ENCODE assay signal across 1 cellular context in the genomic region with DNA sequence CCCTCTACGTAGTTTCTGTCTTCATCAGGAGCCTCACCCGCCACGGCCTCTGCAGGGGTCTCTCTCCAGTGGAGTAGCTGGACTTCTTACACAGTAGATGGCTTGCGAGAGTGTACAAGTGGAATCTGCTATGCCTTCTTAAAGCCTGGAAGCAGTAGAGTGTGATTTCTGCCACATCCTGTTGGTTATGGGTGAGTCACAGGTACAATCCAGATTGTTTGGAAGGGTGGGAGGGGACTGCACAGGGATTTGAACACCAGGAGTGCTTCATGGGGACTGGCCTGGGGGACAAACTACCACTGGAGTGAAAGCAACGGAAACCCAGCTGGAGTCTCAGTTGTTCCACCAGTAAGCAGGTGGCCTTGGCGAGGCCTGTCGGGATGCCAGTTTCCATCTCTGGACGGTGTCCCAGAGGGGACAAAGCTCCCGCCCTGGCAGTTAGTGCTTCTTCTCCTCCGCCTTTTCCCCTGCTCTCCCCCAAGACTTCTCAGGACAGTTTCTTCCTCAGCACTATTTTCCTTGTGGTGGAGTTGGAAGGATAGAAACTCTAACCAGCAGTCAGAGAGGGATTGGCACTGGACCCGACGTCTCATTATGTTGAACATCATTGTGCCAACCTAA.
TF ChIP-seq lines count a peak whose summit lies in the region.

No MANE protein-coding gene starts in this region.

TF ChIP-seq in SK-N-SH treated with all-trans-retinoic acid at 6 μM for 48 hours, 23 proteins besides CTCF, POLR2A, EP300 and RAD21 (continued from another document):
- TF ChIP-seq, protein P1, sequence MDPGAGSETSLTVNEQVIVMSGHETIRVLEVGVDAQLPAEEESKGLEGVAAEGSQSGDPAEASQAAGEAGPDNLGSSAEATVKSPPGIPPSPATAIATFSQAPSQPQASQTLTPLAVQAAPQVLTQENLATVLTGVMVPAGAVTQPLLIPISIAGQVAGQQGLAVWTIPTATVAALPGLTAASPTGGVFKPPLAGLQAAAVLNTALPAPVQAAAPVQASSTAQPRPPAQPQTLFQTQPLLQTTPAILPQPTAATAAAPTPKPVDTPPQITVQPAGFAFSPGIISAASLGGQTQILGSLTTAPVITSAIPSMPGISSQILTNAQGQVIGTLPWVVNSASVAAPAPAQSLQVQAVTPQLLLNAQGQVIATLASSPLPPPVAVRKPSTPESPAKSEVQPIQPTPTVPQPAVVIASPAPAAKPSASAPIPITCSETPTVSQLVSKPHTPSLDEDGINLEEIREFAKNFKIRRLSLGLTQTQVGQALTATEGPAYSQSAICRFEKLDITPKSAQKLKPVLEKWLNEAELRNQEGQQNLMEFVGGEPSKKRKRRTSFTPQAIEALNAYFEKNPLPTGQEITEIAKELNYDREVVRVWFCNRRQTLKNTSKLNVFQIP (CRISPR knock-in tag; IDR thresholded peaks at IDR 0.05; ENCODE audit: borderline replicate concordance, low read depth): no peak
- TF ChIP-seq PPARA (CRISPR knock-in tag; IDR thresholded peaks at IDR 0.05; ENCODE audit: borderline replicate concordance) (no peak), GLIS3 (CRISPR knock-in tag; IDR thresholded peaks at IDR 0.05) (no peak), ZNF70 (CRISPR knock-in tag; IDR thresholded peaks at IDR 0.05) (no peak)
